In genomic region chr10:5476918-5477525, GRCh38 we compare ENCODE assay signal across 31 cellular contexts. TPM values are rescaled to one million over a fixed set of nuclear protein-coding genes. Genes with fewer than 3 reads are reported as not detected.
DNase-seq lines count a peak whose midpoint lies in the region; ATAC-seq and TF ChIP-seq lines count a peak whose summit lies in the region.
"Had no signal": no experiment of that assay in that cellular context is flagged by ENCODE, and none has a peak within 500 bp of the region (broad histone marks: within the 10 kb centered on the region; RNA-seq: fewer than 3 reads in every experiment).

No MANE protein-coding gene starts in this region.

- no peaks in the 10 kb centered on the region for H3K9me2 ChIP-seq in GM23338 (ENCODE audit: insufficient read depth)

- H3K4me3 Mint-ChIP-seq in GM23338 (peak overlapping the region; percentile 10; the same call in 2 of the 3 replicates), neural progenitor cell (no peak overlapping the region), progenitor cell of endocrine pancreas (ENCODE audit: low read depth) (no peak overlapping the region)
- H3K4me3 Mint-ChIP-seq: memory B cell; naive thymus-derived CD4-positive, alpha-beta T cell; T-cell had no signal

- H3K79me2 ChIP-seq in GM23338 (replicated peaks; ENCODE audit: insufficient read depth) (no peaks in the 10 kb centered on the region), neural progenitor cell (ENCODE audit: low read depth) (no peaks in the 10 kb centered on the region)

- peaks cover 8% of the 10 kb centered on the region; the same call in 1 of the 2 replicates for H3F3A ChIP-seq in GM23338 (replicated peaks; ENCODE audit: low read depth)
- H3F3A ChIP-seq in neural progenitor cell (ENCODE audit: low read depth): peaks cover 4% of the 10 kb centered on the region

- H3K27me3 ChIP-seq in GM23338 (ENCODE audit: insufficient read depth) (no peaks in the 10 kb centered on the region), SJCRH30 (no peaks in the 10 kb centered on the region), neural progenitor cell (no peaks in the 10 kb centered on the region)
- H3K27me3 ChIP-seq: stomach, tibial artery had no signal

- peaks cover 13% of the 10 kb centered on the region for H3K36me3 Mint-ChIP-seq in GM23338 (ENCODE audit: low read depth)
- H3K36me3 Mint-ChIP-seq in neural progenitor cell: no peaks in the 10 kb centered on the region
- no peaks in the 10 kb centered on the region for H3K36me3 Mint-ChIP-seq in progenitor cell of endocrine pancreas (ENCODE audit: insufficient read depth)
- H3K36me3 Mint-ChIP-seq: activated naive CD4-positive, alpha-beta T cell treated with anti-CD3 and anti-CD28 coated beads, Interleukin-2, amount 50 U/mL, for 72 hours; memory B cell; naive thymus-derived CD4-positive, alpha-beta T cell; T-cell had no signal

- H3K27ac ChIP-seq in GM23338 (ENCODE audit: low read depth) (peak overlapping the region; percentile 98), SJCRH30 (peak overlapping the region; percentile 81), neural progenitor cell (no peak overlapping the region)
- H3K27ac ChIP-seq: tibial artery had no signal

- peaks cover 16% of the 10 kb centered on the region for H3K27me3 Mint-ChIP-seq in GM23338 (ENCODE audit: insufficient read depth, low read depth, poor library complexity)
- peaks cover 2% of the 10 kb centered on the region for H3K27me3 Mint-ChIP-seq in neural progenitor cell (ENCODE audit: insufficient read depth, low read depth)
- peaks cover 31% of the 10 kb centered on the region for H3K27me3 Mint-ChIP-seq in progenitor cell of endocrine pancreas
- H3K27me3 Mint-ChIP-seq: naive thymus-derived CD4-positive, alpha-beta T cell had no signal

- H3K9me3 ChIP-seq in SJCRH30 (replicated peaks) (no peaks in the 10 kb centered on the region), neural progenitor cell (ENCODE audit: low read depth) (no peaks in the 10 kb centered on the region)
- H3K9me3 ChIP-seq: Caco-2, stomach, tibial artery had no signal

- DNase-seq in GM23338 (ENCODE audit: low spot score) (peak; percentile 56), SJCRH30 (peak; percentile 66 to 74), fibroblast of mammary gland (ENCODE audit: low read depth) (peak; percentile 28), neural progenitor cell (ENCODE audit: low spot score) (peak; percentile 47), progenitor cell of endocrine pancreas (ENCODE audit: low spot score, unreplicated experiment) (no peak)
- DNase-seq in activated naive CD4-positive, alpha-beta T cell treated with anti-CD3 and anti-CD28 coated beads, Interleukin-2, amount 50 U/mL, for 16 hours: no peak
- DNase-seq: ACHN; activated CD4-positive, alpha-beta T cell treated with anti-CD3 and anti-CD28 coated beads for 4 hours; Caco-2; dermis blood vessel endothelial cell; DMS79 treated with DMSO at 0.1 percent for 48 hours; left colon; MM.1S; naive thymus-derived CD4-positive, alpha-beta T cell; NCI-H1436; right cardiac atrium; SIG-M5; stomach; T-cell; tibial artery had no signal

- peaks cover 14% of the 10 kb centered on the region for H3K9me3 Mint-ChIP-seq in GM23338
- H3K9me3 Mint-ChIP-seq in neural progenitor cell: peaks cover 5% of the 10 kb centered on the region
- no peaks in the 10 kb centered on the region for H3K9me3 Mint-ChIP-seq in progenitor cell of endocrine pancreas (ENCODE audit: low read depth)
- H3K9me3 Mint-ChIP-seq: activated naive CD4-positive, alpha-beta T cell treated with anti-CD3 and anti-CD28 coated beads, Interleukin-2, amount 50 U/mL, for 72 hours; memory B cell; naive thymus-derived CD4-positive, alpha-beta T cell; T-cell had no signal

- H3K4me1 Mint-ChIP-seq in GM23338 (peaks cover 9% of the 10 kb centered on the region), neural progenitor cell (peaks cover 12% of the 10 kb centered on the region), progenitor cell of endocrine pancreas (ENCODE audit: low read depth) (peaks cover 5% of the 10 kb centered on the region)
- H3K4me1 Mint-ChIP-seq: T-cell had no signal

- H3K27ac Mint-ChIP-seq in GM23338: no peak overlapping the region
- H3K27ac Mint-ChIP-seq in neural progenitor cell: no peak overlapping the region
- H3K27ac Mint-ChIP-seq in progenitor cell of endocrine pancreas: no peak overlapping the region
- H3K27ac Mint-ChIP-seq: activated naive CD4-positive, alpha-beta T cell treated with anti-CD3 and anti-CD28 coated beads, Interleukin-2, amount 50 U/mL, for 72 hours; memory B cell; naive thymus-derived CD4-positive, alpha-beta T cell; T-cell had no signal

- H4K20me1 ChIP-seq in GM23338 (replicated peaks; ENCODE audit: insufficient read depth) (no peaks in the 10 kb centered on the region), neural progenitor cell (ENCODE audit: low read depth) (no peaks in the 10 kb centered on the region)

- H3K4me3 ChIP-seq in GM23338: peak overlapping the region; percentile 29; the same call in 1 of the 2 replicates
- H3K4me3 ChIP-seq in SJCRH30: peak overlapping the region; percentile 35
- no peak overlapping the region for H3K4me3 ChIP-seq in fibroblast of mammary gland (ENCODE audit: control insufficient read depth, low read depth, low read length)
- no peak overlapping the region for H3K4me3 ChIP-seq in neural progenitor cell
- H3K4me3 ChIP-seq: stomach, tibial artery had no signal

- peak overlapping the region; percentile 69 for H3K4me2 ChIP-seq in GM23338
- H3K4me2 ChIP-seq in neural progenitor cell: peak overlapping the region; percentile 16

- H3K36me3 ChIP-seq in GM23338 (ENCODE audit: insufficient read depth) (no peaks in the 10 kb centered on the region), SJCRH30 (no peaks in the 10 kb centered on the region), neural progenitor cell (no peaks in the 10 kb centered on the region)
- H3K36me3 ChIP-seq: stomach, tibial artery had no signal

- TF ChIP-seq CTCF in GM23338 (conservative IDR thresholded peaks at IDR 0.05; ENCODE audit: low read depth in 2 of 2): no peak
- TF ChIP-seq CTCF in fibroblast of mammary gland (conservative IDR thresholded peaks at IDR 0.05; ENCODE audit: control insufficient read depth, insufficient read depth, low read depth, low read length): no peak
- no peak for TF ChIP-seq CTCF in neural progenitor cell (IDR thresholded peaks at IDR 0.05)
- no peak for TF ChIP-seq CTCF in progenitor cell of endocrine pancreas (IDR thresholded peaks at IDR 0.05; ENCODE audit: unreplicated experiment)

- no peak overlapping the region for H3K9ac ChIP-seq in neural progenitor cell

- ATAC-seq in GM23338 (peak; percentile 79), GM19035 (IDR thresholded peaks at IDR 0.05; ENCODE audit: unreplicated experiment) (no peak), HG03457 (IDR thresholded peaks at IDR 0.05; ENCODE audit: unreplicated experiment) (no peak)
- ATAC-seq: activated naive CD4-positive, alpha-beta T cell treated with anti-CD3 and anti-CD28 coated beads, Interleukin-2, amount 50 U/mL, for 72 hours; HCT116; left colon; naive thymus-derived CD4-positive, alpha-beta T cell; Panc1; right cardiac atrium; T-cell had no signal

- H2AFZ ChIP-seq in GM23338 (peak overlapping the region; percentile 3; the same call in 1 of the 2 replicates), neural progenitor cell (replicated peaks) (no peak overlapping the region)

- H3K4me1 ChIP-seq in GM23338 (ENCODE audit: insufficient read depth): peaks cover 13% of the 10 kb centered on the region
- H3K4me1 ChIP-seq in SJCRH30: peaks cover 16% of the 10 kb centered on the region
- H3K4me1 ChIP-seq in neural progenitor cell: peaks cover 19% of the 10 kb centered on the region
- H3K4me1 ChIP-seq: tibial artery had no signal

TF ChIP-seq in GM23338, 12 proteins besides CTCF, POLR2A, EP300 and RAD21 (continues in another document):
- TF ChIP-seq NANOG (IDR thresholded peaks at IDR 0.05; ENCODE audit: borderline replicate concordance) (no peak), EZH2phosphoT487 (IDR thresholded peaks at IDR 0.05; ENCODE audit: unreplicated experiment) (no peak), EZH2 (IDR thresholded peaks at IDR 0.05; ENCODE audit: low read depth, unreplicated experiment) (no peak), STAT1 (IDR thresholded peaks at IDR 0.05; ENCODE audit: unreplicated experiment) (no peak), REST (IDR thresholded peaks at IDR 0.05; ENCODE audit: unreplicated experiment) (no peak), ZNF331 (CRISPR knock-in tag; IDR thresholded peaks at IDR 0.05; ENCODE audit: low read depth) (no peak), ZNF114 (CRISPR knock-in tag; IDR thresholded peaks at IDR 0.05) (no peak)

RNA-seq across cellular contexts. Expression of gene CALML5, which starts 22.3 kb away (rescaled TPM):
- 0.27 TPM in 1 of 2 replicates, not detected in the other for total RNA-seq in GM23338 (2014; rRNA removed; shearing (Covaris generic))
- polyA plus RNA-seq in GM23338 (2016; fragmentation: Nextera tagmentation; extraction: Ambion mirVana): 0.26 and 0.40 TPM in 2 replicates
- total RNA-seq in SJCRH30 (2014; rRNA removed; shearing (Covaris generic)): not detected in 2 replicates
- not detected in 2 replicates for total RNA-seq in neural progenitor cell (ENCODE audit: low replicate concordance)
- total RNA-seq in progenitor cell of endocrine pancreas: not detected in 2 replicates
- total RNA-seq: activated naive CD4-positive, alpha-beta T cell treated with anti-CD3 and anti-CD28 coated beads, Interleukin-2, amount 50 U/mL, for 72 hours; astrocyte; Caco-2; dermis blood vessel endothelial cell; endothelial cell of umbilical vein; left colon; naive thymus-derived CD4-positive, alpha-beta T cell; NCI-H460; omental fat pad; right cardiac atrium; T-cell had no signal
- polyA plus RNA-seq: BJ; endothelial cell of umbilical vein; naive thymus-derived CD4-positive, alpha-beta T cell; right cardiac atrium had no signal

RNA-seq across cellular contexts. Expression of gene CALML3, which starts 47.7 kb away (rescaled TPM):
- not detected in 2 replicates for total RNA-seq in GM23338 (2014; rRNA removed; shearing (Covaris generic))
- polyA plus RNA-seq in GM23338 (2016; fragmentation: Nextera tagmentation; extraction: Ambion mirVana): not detected in 2 replicates
- not detected in 2 replicates for total RNA-seq in SJCRH30 (2014; rRNA removed; shearing (Covaris generic))
- not detected in 2 replicates for total RNA-seq in neural progenitor cell (ENCODE audit: low replicate concordance)
- not detected in 2 replicates for total RNA-seq in progenitor cell of endocrine pancreas
- total RNA-seq: activated naive CD4-positive, alpha-beta T cell treated with anti-CD3 and anti-CD28 coated beads, Interleukin-2, amount 50 U/mL, for 72 hours; astrocyte; dermis blood vessel endothelial cell; endothelial cell of umbilical vein; naive thymus-derived CD4-positive, alpha-beta T cell; NCI-H460; omental fat pad; right cardiac atrium; stomach; T-cell had no signal
- polyA plus RNA-seq: BJ; endothelial cell of umbilical vein; naive thymus-derived CD4-positive, alpha-beta T cell; right cardiac atrium had no signal

Comparison
In these comparisons a context has a peak if more than half of its experiments do, and no peak if none do; other contexts are left out.
1. DNase-seq: peak in GM23338 (single experiment), SJCRH30 (2 of 2), fibroblast of mammary gland (single experiment) and neural progenitor cell (single experiment); none in progenitor cell of endocrine pancreas (single experiment) and activated naive CD4-positive, alpha-beta T cell treated with anti-CD3 and anti-CD28 coated beads, Interleukin-2, amount 50 U/mL, for 16 hours (single experiment).
2. H3K4me3 ChIP-seq: peak in GM23338 (single experiment) and SJCRH30 (single experiment); none in fibroblast of mammary gland (single experiment) and neural progenitor cell (single experiment).